In the genomic region with DNA sequence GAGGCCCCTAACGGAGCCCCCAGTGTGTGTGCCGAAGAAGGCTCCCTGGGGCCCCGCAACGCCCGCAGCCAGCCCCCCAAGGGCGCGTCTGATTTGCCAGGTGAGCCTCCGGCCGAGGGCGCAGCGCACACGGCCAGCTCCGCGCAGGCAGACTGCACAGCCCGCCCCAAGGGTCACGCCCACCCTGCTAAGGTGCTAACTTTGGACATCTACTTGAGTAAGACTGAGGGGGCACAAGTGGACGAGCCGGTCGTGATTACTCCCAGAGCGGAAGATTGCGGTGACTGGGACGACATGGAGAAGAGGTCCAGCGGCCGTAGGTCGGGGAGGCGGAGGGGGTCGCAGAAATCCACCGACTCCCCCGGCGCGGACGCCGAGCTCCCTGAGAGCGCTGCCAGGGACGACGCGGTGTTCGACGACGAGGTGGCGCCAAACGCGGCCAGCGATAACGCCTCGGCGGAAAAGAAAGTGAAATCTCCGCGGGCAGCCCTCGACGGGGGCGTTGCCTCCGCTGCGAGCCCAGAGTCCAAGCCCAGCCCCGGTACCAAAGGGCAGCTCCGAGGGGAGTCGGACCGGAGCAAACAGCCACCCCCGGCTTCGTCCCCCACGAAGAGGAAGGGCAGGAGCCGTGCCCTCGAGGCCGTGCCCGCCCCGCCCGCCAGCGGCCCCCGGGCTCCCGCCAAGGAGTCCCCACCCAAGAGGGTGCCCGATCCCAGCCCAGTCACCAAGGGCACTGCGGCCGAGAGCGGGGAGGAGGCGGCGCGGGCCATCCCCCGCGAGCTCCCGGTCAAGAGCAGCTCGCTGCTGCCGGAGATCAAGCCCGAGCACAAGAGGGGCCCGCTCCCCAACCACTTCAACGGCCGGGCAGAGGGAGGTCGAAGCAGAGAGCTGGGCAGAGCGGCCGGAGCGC, we compare ENCODE assay signal across 8 cellular contexts.
DNase-seq lines count a peak whose midpoint lies in the region; ATAC-seq, FAIRE-seq and TF ChIP-seq lines count a peak whose summit lies in the region.

No MANE protein-coding gene starts in this region.

- peak overlapping the region; percentile 92 to 97 for H3K27ac ChIP-seq in mucosa of rectum (ENCODE audit: low read depth in 2 of 2, low read length in 2 of 2)

- DNase-seq in GM18507 (ENCODE audit: extremely low spot score, insufficient read length, low read depth) (no peak), NCI-H146 (lab: John Stamatoyannopoulos, UW) (peak; percentile 49), endothelial cell (ENCODE audit: low spot score) (peak; percentile 52), NCI-H446 treated with DMSO at 0.1 percent for 48 hours (lab: John Stamatoyannopoulos, UW) (no peak)
- DNase-seq in activated CD8-positive, alpha-beta T cell treated with anti-CD3 and anti-CD28 coated beads for 36 hours, result peak; percentile 83

- H3K27me3 ChIP-seq in mucosa of rectum (ENCODE audit: control insufficient read depth in 2 of 2, insufficient read depth in 2 of 2, low read length in 2 of 2), result no peaks in the 10 kb centered on the region

- H3K36me3 Mint-ChIP-seq in activated CD8-positive, alpha-beta T cell treated with anti-CD3 and anti-CD28 coated beads for 36 hours (ENCODE audit: low read depth), result peaks cover 14% of the 10 kb centered on the region
- peaks cover 4% of the 10 kb centered on the region for H3K36me3 Mint-ChIP-seq in endothelial cell (ENCODE audit: low read depth, unreplicated experiment)
- no peaks in the 10 kb centered on the region for H3K36me3 Mint-ChIP-seq in stimulated activated memory B cell treated with anti-CD40 and anti-IgM and Interleukin-4, amounts not matched to agents 10 μg/mL and 1 μg/mL and 100 μg/mL, for 72 hours

- peak overlapping the region; percentile 80 to 92 for H3K4me3 ChIP-seq in mucosa of rectum (ENCODE audit: low read length in 2 of 2)

- ATAC-seq in HG02610 (IDR thresholded peaks at IDR 0.05; ENCODE audit: unreplicated experiment), result peak; percentile 61
- ATAC-seq in activated CD8-positive, alpha-beta T cell treated with anti-CD3 and anti-CD28 coated beads for 36 hours, result peak; percentile 62
- ATAC-seq in stimulated activated memory B cell treated with anti-CD40 and anti-IgM and Interleukin-4, amounts not matched to agents 10 μg/mL and 1 μg/mL and 100 μg/mL, for 72 hours, result peak; percentile 84

- no peaks in the 10 kb centered on the region for H3K36me3 ChIP-seq in mucosa of rectum (ENCODE audit: control insufficient read depth in 2 of 2, insufficient read depth in 2 of 2, low read length in 2 of 2)

- peak overlapping the region; percentile 90 for H3K4me3 Mint-ChIP-seq in activated CD8-positive, alpha-beta T cell treated with anti-CD3 and anti-CD28 coated beads for 36 hours
- peak overlapping the region; percentile 78 for H3K4me3 Mint-ChIP-seq in endothelial cell (ENCODE audit: unreplicated experiment)
- peak overlapping the region; percentile 88 for H3K4me3 Mint-ChIP-seq in stimulated activated memory B cell treated with anti-CD40 and anti-IgM and Interleukin-4, amounts not matched to agents 10 μg/mL and 1 μg/mL and 100 μg/mL, for 72 hours

- H3K27ac Mint-ChIP-seq in activated CD8-positive, alpha-beta T cell treated with anti-CD3 and anti-CD28 coated beads for 36 hours, result peak overlapping the region; percentile 93
- H3K27ac Mint-ChIP-seq in endothelial cell (ENCODE audit: unreplicated experiment), result no peak overlapping the region
- H3K27ac Mint-ChIP-seq in stimulated activated memory B cell treated with anti-CD40 and anti-IgM and Interleukin-4, amounts not matched to agents 10 μg/mL and 1 μg/mL and 100 μg/mL, for 72 hours, result peak overlapping the region; percentile 91

- no peaks in the 10 kb centered on the region for H3K9me3 Mint-ChIP-seq in activated CD8-positive, alpha-beta T cell treated with anti-CD3 and anti-CD28 coated beads for 36 hours
- H3K9me3 Mint-ChIP-seq in endothelial cell (ENCODE audit: unreplicated experiment), result no peaks in the 10 kb centered on the region
- H3K9me3 Mint-ChIP-seq in stimulated activated memory B cell treated with anti-CD40 and anti-IgM and Interleukin-4, amounts not matched to agents 10 μg/mL and 1 μg/mL and 100 μg/mL, for 72 hours, result no peaks in the 10 kb centered on the region

- H3K9ac ChIP-seq in mucosa of rectum (ENCODE audit: low read depth in 1 of 2, low read length in 2 of 2), result peak overlapping the region; percentile 94 to 97

- POLR2A ChIA-PET in activated CD8-positive, alpha-beta T cell treated with anti-CD3 and anti-CD28 coated beads for 36 hours (lab: Charles Lee), result interaction anchor here (1.0 to 5.4 kb wide), 13 partner anchors 9 to 413 kb away, joined by 3 to 70 read pairs (median 5); no protein-coding TSS in a partner anchor

- H3K9me3 ChIP-seq in mucosa of rectum (ENCODE audit: control insufficient read depth in 2 of 2, low read length in 2 of 2), result no peaks in the 10 kb centered on the region

- peaks cover 38% of the 10 kb centered on the region for H3K4me1 Mint-ChIP-seq in activated CD8-positive, alpha-beta T cell treated with anti-CD3 and anti-CD28 coated beads for 36 hours (ENCODE audit: low read depth)
- H3K4me1 Mint-ChIP-seq in endothelial cell (ENCODE audit: unreplicated experiment), result peaks cover 14% of the 10 kb centered on the region
- H3K4me1 Mint-ChIP-seq in stimulated activated memory B cell treated with anti-CD40 and anti-IgM and Interleukin-4, amounts not matched to agents 10 μg/mL and 1 μg/mL and 100 μg/mL, for 72 hours, result peaks cover 53% of the 10 kb centered on the region

- TF ChIP-seq CTCF in activated CD8-positive, alpha-beta T cell treated with anti-CD3 and anti-CD28 coated beads for 36 hours (IDR thresholded peaks at IDR 0.05), result peak; percentile 56
- TF ChIP-seq CTCF in endothelial cell (IDR thresholded peaks at IDR 0.05; ENCODE audit: unreplicated experiment), result peak; percentile 15

- H3K4me1 ChIP-seq in mucosa of rectum (ENCODE audit: control insufficient read depth in 2 of 2, insufficient read depth in 2 of 2, low read length in 2 of 2), result peaks cover 15 to 20% of the 10 kb centered on the region in 2 donors

- CTCF ChIA-PET in activated CD8-positive, alpha-beta T cell treated with anti-CD3 and anti-CD28 coated beads for 36 hours (lab: Charles Lee), result interaction anchor here (0.9 to 7.8 kb wide), 17 partner anchors 11 to 467 kb away, joined by 3 to 136 read pairs (median 5); no protein-coding TSS in a partner anchor

- H3K27me3 Mint-ChIP-seq in activated CD8-positive, alpha-beta T cell treated with anti-CD3 and anti-CD28 coated beads for 36 hours, result no peaks in the 10 kb centered on the region
- peaks cover 5% of the 10 kb centered on the region for H3K27me3 Mint-ChIP-seq in endothelial cell (ENCODE audit: unreplicated experiment)
- no peaks in the 10 kb centered on the region for H3K27me3 Mint-ChIP-seq in stimulated activated memory B cell treated with anti-CD40 and anti-IgM and Interleukin-4, amounts not matched to agents 10 μg/mL and 1 μg/mL and 100 μg/mL, for 72 hours

- FAIRE-seq in GM18507 (lab: Jason Lieb, UNC), result peak; percentile 74

- intact Hi-C loops in activated CD8-positive, alpha-beta T cell treated with anti-CD3 and anti-CD28 coated beads for 36 hours (cut with micrococcal nuclease), result loop anchor here (5.0 kb wide), 1 partner anchor 50 kb away; no protein-coding TSS in a partner anchor

Comparison
In these comparisons a context has a peak if more than half of its experiments do, and no peak if none do; other contexts are left out.
1. DNase-seq: peak in NCI-H146 (single experiment), activated CD8-positive, alpha-beta T cell treated with anti-CD3 and anti-CD28 coated beads for 36 hours (single experiment) and endothelial cell (single experiment); none in GM18507 (single experiment) and NCI-H446 treated with DMSO at 0.1 percent for 48 hours (single experiment).
2. Peak in every context shown above with its lines, with median percentiles within 50 percentile points of each other: ATAC-seq and H3K4me3 Mint-ChIP-seq.